ENCODE assay signal across 9 cellular contexts in the genomic region with DNA sequence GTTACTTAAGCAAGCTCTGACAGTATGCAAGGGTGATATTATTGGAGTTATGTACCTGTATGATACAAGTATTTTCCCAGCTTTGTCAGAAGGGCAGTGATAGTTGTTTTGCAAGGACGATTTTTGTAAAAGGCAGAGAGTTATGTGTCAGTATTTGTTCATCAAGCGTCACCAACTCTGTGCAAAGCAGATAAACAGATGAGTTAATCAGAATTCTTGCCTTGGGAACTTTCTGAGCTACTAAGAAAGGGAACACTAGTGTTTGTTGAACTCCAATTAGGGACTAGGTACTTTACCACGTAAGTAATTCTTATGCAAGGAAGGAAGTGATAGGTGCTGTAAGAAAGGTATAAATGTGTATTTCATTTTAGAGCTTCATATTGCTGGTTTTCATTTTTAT. TPM values are rescaled to one million over a fixed set of nuclear protein-coding genes. Genes with fewer than 3 reads are reported as not detected.
DNase-seq lines count a peak whose midpoint lies in the region; ATAC-seq and TF ChIP-seq lines count a peak whose summit lies in the region.
"Had no signal": no experiment of that assay in that cellular context is flagged by ENCODE, and none has a peak within 500 bp of the region (broad histone marks: within the 10 kb centered on the region; RNA-seq: fewer than 3 reads in every experiment).

No MANE protein-coding gene starts in this region.

- no peak for TF ChIP-seq CTCF in activated CD8-positive, alpha-beta T cell treated with anti-CD3 and anti-CD28 coated beads for 36 hours (IDR thresholded peaks at IDR 0.05)
- TF ChIP-seq CTCF in RWPE2 (IDR thresholded peaks at IDR 0.05; ENCODE audit: poor library complexity, severe bottlenecking) (no peak), fibroblast of villous mesenchyme (IDR thresholded peaks at IDR 0.05; ENCODE audit: insufficient read depth, low read depth, low read length) (no peak), nephron progenitor cell (IDR thresholded peaks at IDR 0.05) (no peak)

- DNase-seq in activated CD8-positive, alpha-beta T cell treated with anti-CD3 and anti-CD28 coated beads for 36 hours = no peak
- DNase-seq in activated CD8-positive, alpha-beta T cell treated with anti-CD3 and anti-CD28 coated beads, Interleukin-2, amount 10 ng/mL, durations not matched to agents 7 days and 5 days = no peak
- DNase-seq in RWPE2 (ENCODE audit: low spot score) (no peak), fibroblast of villous mesenchyme (ENCODE audit: low read depth) (peak; percentile 91), sciatic nerve (ENCODE audit: low spot score) (no peak), epidermal melanocyte (ENCODE audit: insufficient read length, low spot score) (no peak), nephron progenitor cell (no peak)

- H3K27me3 Mint-ChIP-seq in activated CD8-positive, alpha-beta T cell treated with anti-CD3 and anti-CD28 coated beads for 36 hours = peaks cover 6% of the 10 kb centered on the region
- peaks cover 7% of the 10 kb centered on the region for H3K27me3 Mint-ChIP-seq in activated CD8-positive, alpha-beta T cell treated with anti-CD3 and anti-CD28 coated beads, Interleukin-2, amount 10 ng/mL, durations not matched to agents 7 days and 5 days (ENCODE audit: low read depth)
- no peaks in the 10 kb centered on the region for H3K27me3 Mint-ChIP-seq in nephron progenitor cell (ENCODE audit: low read depth, poor library complexity)

- no peaks in the 10 kb centered on the region for H3K27me3 ChIP-seq in RWPE2 (ENCODE audit: insufficient read depth, poor library complexity, severe bottlenecking)

- peak; percentile 20 for ATAC-seq in activated CD8-positive, alpha-beta T cell treated with anti-CD3 and anti-CD28 coated beads for 36 hours
- ATAC-seq in activated CD8-positive, alpha-beta T cell treated with anti-CD3 and anti-CD28 coated beads, Interleukin-2, amount 10 ng/mL, durations not matched to agents 7 days and 5 days = no peak
- ATAC-seq in RWPE2 (ENCODE audit: low read depth) (peak; percentile 51), sciatic nerve (peak; percentile 25), GM19463 (IDR thresholded peaks at IDR 0.05; ENCODE audit: unreplicated experiment) (no peak)

- H3K4me1 ChIP-seq in RWPE2 (ENCODE audit: insufficient read depth, poor library complexity, severe bottlenecking) = peaks cover 26% of the 10 kb centered on the region

- H3K27ac Mint-ChIP-seq in activated CD8-positive, alpha-beta T cell treated with anti-CD3 and anti-CD28 coated beads for 36 hours = no peak overlapping the region
- H3K27ac Mint-ChIP-seq in activated CD8-positive, alpha-beta T cell treated with anti-CD3 and anti-CD28 coated beads, Interleukin-2, amount 10 ng/mL, durations not matched to agents 7 days and 5 days = no peak overlapping the region
- no peak overlapping the region for H3K27ac Mint-ChIP-seq in nephron progenitor cell

- peak overlapping the region; percentile 74 for H3K4me3 ChIP-seq in RWPE2 (ENCODE audit: severe bottlenecking)
- H3K4me3 ChIP-seq in fibroblast of villous mesenchyme (ENCODE audit: low read depth, low read length) = peak overlapping the region; percentile 82

- H3K27ac ChIP-seq in RWPE2 (ENCODE audit: poor library complexity, severe bottlenecking) = peak overlapping the region; percentile 72

- H3K36me3 ChIP-seq in RWPE2 (ENCODE audit: low read depth) = no peaks in the 10 kb centered on the region

- intact Hi-C loops in activated CD8-positive, alpha-beta T cell treated with anti-CD3 and anti-CD28 coated beads for 36 hours (cut with micrococcal nuclease) = no loop called here
- intact Hi-C loops in sciatic nerve (cut with DNase I) = no loop called here

- POLR2A ChIA-PET in activated CD8-positive, alpha-beta T cell treated with anti-CD3 and anti-CD28 coated beads for 36 hours (lab: Charles Lee) = interaction anchor here (1.2 to 3.5 kb wide), 5 partner anchors 8 to 17 kb away, joined by 3 to 16 read pairs (median 12); no protein-coding TSS in a partner anchor
- POLR2A ChIA-PET in activated CD8-positive, alpha-beta T cell treated with anti-CD3 and anti-CD28 coated beads, Interleukin-2, amount 10 ng/mL, durations not matched to agents 7 days and 5 days (lab: Charles Lee) = interaction anchor here (0.8 to 2.0 kb wide), 4 partner anchors 14 to 197 kb away, joined by 3 to 13 read pairs (median 4); no protein-coding TSS in a partner anchor

- no peak overlapping the region for H3K4me3 Mint-ChIP-seq in activated CD8-positive, alpha-beta T cell treated with anti-CD3 and anti-CD28 coated beads for 36 hours
- no peak overlapping the region for H3K4me3 Mint-ChIP-seq in activated CD8-positive, alpha-beta T cell treated with anti-CD3 and anti-CD28 coated beads, Interleukin-2, amount 10 ng/mL, durations not matched to agents 7 days and 5 days
- no peak overlapping the region for H3K4me3 Mint-ChIP-seq in nephron progenitor cell
- H3K4me3 Mint-ChIP-seq: central memory CD8-positive, alpha-beta T cell had no signal

- no peaks in the 10 kb centered on the region for H3K9me3 ChIP-seq in RWPE2 (ENCODE audit: severe bottlenecking)

- no peaks in the 10 kb centered on the region for H3K9me3 Mint-ChIP-seq in activated CD8-positive, alpha-beta T cell treated with anti-CD3 and anti-CD28 coated beads for 36 hours
- H3K9me3 Mint-ChIP-seq in activated CD8-positive, alpha-beta T cell treated with anti-CD3 and anti-CD28 coated beads, Interleukin-2, amount 10 ng/mL, durations not matched to agents 7 days and 5 days (ENCODE audit: insufficient read depth) = no peaks in the 10 kb centered on the region
- no peaks in the 10 kb centered on the region for H3K9me3 Mint-ChIP-seq in nephron progenitor cell
- H3K9me3 Mint-ChIP-seq: central memory CD8-positive, alpha-beta T cell had no signal

- peaks cover 32% of the 10 kb centered on the region for H3K4me1 Mint-ChIP-seq in activated CD8-positive, alpha-beta T cell treated with anti-CD3 and anti-CD28 coated beads for 36 hours (ENCODE audit: low read depth)
- H3K4me1 Mint-ChIP-seq in activated CD8-positive, alpha-beta T cell treated with anti-CD3 and anti-CD28 coated beads, Interleukin-2, amount 10 ng/mL, durations not matched to agents 7 days and 5 days (ENCODE audit: low read depth) = peaks cover 13% of the 10 kb centered on the region
- H3K4me1 Mint-ChIP-seq in nephron progenitor cell = no peaks in the 10 kb centered on the region
- H3K4me1 Mint-ChIP-seq: central memory CD8-positive, alpha-beta T cell had no signal

- no peaks in the 10 kb centered on the region for H3K36me3 Mint-ChIP-seq in activated CD8-positive, alpha-beta T cell treated with anti-CD3 and anti-CD28 coated beads for 36 hours (ENCODE audit: low read depth)
- peaks cover 2% of the 10 kb centered on the region for H3K36me3 Mint-ChIP-seq in activated CD8-positive, alpha-beta T cell treated with anti-CD3 and anti-CD28 coated beads, Interleukin-2, amount 10 ng/mL, durations not matched to agents 7 days and 5 days (ENCODE audit: low read depth)
- H3K36me3 Mint-ChIP-seq in nephron progenitor cell (ENCODE audit: low read depth) = no peaks in the 10 kb centered on the region

- CTCF ChIA-PET in activated CD8-positive, alpha-beta T cell treated with anti-CD3 and anti-CD28 coated beads for 36 hours (lab: Charles Lee) = interaction anchor here (1.1 to 3.8 kb wide), 5 partner anchors 11 to 124 kb away, joined by 4 to 13 read pairs (median 6); no protein-coding TSS in a partner anchor
- CTCF ChIA-PET in activated CD8-positive, alpha-beta T cell treated with anti-CD3 and anti-CD28 coated beads, Interleukin-2, amount 10 ng/mL, durations not matched to agents 7 days and 5 days (lab: Charles Lee) = interaction anchor here (0.7 to 5.4 kb wide), 12 partner anchors 13 to 909 kb away, joined by 3 to 42 read pairs (median 4); no protein-coding TSS in a partner anchor

RNA-seq across cellular contexts. Expression of a gene that starts 1.5 kb away (rescaled TPM):
- total RNA-seq in activated CD8-positive, alpha-beta T cell treated with anti-CD3 and anti-CD28 coated beads for 36 hours = 10 to 100 TPM; 37.8 to 39.7 TPM
- total RNA-seq in activated CD8-positive, alpha-beta T cell treated with anti-CD3 and anti-CD28 coated beads, Interleukin-2, amount 10 ng/mL, durations not matched to agents 7 days and 5 days = 10 to 100 TPM; 34.5 to 38.4 TPM
- total RNA-seq in fibroblast of villous mesenchyme = 93.4 and 116 TPM in 2 replicates
- total RNA-seq in sciatic nerve = 57.5 TPM

Comparison
In these comparisons a context has a peak if more than half of its experiments do, and no peak if none do; other contexts are left out.
1. ATAC-seq: peak in activated CD8-positive, alpha-beta T cell treated with anti-CD3 and anti-CD28 coated beads for 36 hours (single experiment), RWPE2 (single experiment) and sciatic nerve (single experiment); none in activated CD8-positive, alpha-beta T cell treated with anti-CD3 and anti-CD28 coated beads, Interleukin-2, amount 10 ng/mL, durations not matched to agents 7 days and 5 days (single experiment) and GM19463 (single experiment).